ENCODE assay signal across 13 cellular contexts in genomic region chr1:116587496-116588308, GRCh38.
"Had no signal": no experiment of that assay in that cellular context is flagged by ENCODE, and none has a peak within 500 bp of the region (broad histone marks: within the 10 kb centered on the region; RNA-seq: fewer than 3 reads in every experiment).

No MANE protein-coding gene starts in this region.

- H3K36me3 Mint-ChIP-seq: activated naive CD4-positive, alpha-beta T cell treated with anti-CD3 and anti-CD28 coated beads, Interleukin-2, amount 10 ng/mL, durations not matched to agents 7 days and 5 days had no signal

- H3K27me3 ChIP-seq: body of pancreas, foreskin keratinocyte, transverse colon had no signal

- H3K4me3 ChIP-seq: body of pancreas, prostate gland, SK-N-MC, transverse colon had no signal

- DNase-seq: activated CD4-positive, CD25-positive, alpha-beta regulatory T cell treated with anti-CD3 and anti-CD28 coated beads, Interleukin-2, amount 50 U/mL, for 72 hours; activated naive CD4-positive, alpha-beta T cell treated with anti-CD3 and anti-CD28 coated beads, Interleukin-2, amount 10 ng/mL, durations not matched to agents 7 days and 5 days; amniotic stem cell; body of pancreas; effector memory CD4-positive, alpha-beta T cell; foreskin keratinocyte; mammary epithelial cell; transverse colon had no signal

- H3K36me3 ChIP-seq: prostate gland, transverse colon had no signal

- H3K9me3 ChIP-seq: body of pancreas, prostate gland, transverse colon had no signal

- H3K4me3 Mint-ChIP-seq: activated naive CD4-positive, alpha-beta T cell treated with anti-CD3 and anti-CD28 coated beads, Interleukin-2, amount 10 ng/mL, durations not matched to agents 7 days and 5 days had no signal

- H3K9me3 Mint-ChIP-seq: activated naive CD4-positive, alpha-beta T cell treated with anti-CD3 and anti-CD28 coated beads, Interleukin-2, amount 10 ng/mL, durations not matched to agents 7 days and 5 days; activated T-helper 2 cell treated with anti-CD3 and anti-CD28 coated beads, Interferon-gamma antibody, Interleukin-2, Interleukin-4, amounts not matched to agents 10 μg/mL and 5 μg/mL and 100 μg/mL, durations not matched to agents 14 hours and 24 hours and 36 hours had no signal

- ATAC-seq: body of pancreas, foreskin keratinocyte, sciatic nerve had no signal

- FAIRE-seq: islet of Langerhans had no signal

- H3K4me1 ChIP-seq: body of pancreas, prostate gland had no signal

- H3K27ac Mint-ChIP-seq: activated naive CD4-positive, alpha-beta T cell treated with anti-CD3 and anti-CD28 coated beads, Interleukin-2, amount 10 ng/mL, durations not matched to agents 7 days and 5 days; activated T-helper 2 cell treated with anti-CD3 and anti-CD28 coated beads, Interferon-gamma antibody, Interleukin-2, Interleukin-4, amounts not matched to agents 10 μg/mL and 5 μg/mL and 100 μg/mL, durations not matched to agents 14 hours and 24 hours and 36 hours had no signal

- H3K27ac ChIP-seq: body of pancreas, foreskin keratinocyte, prostate gland had no signal
